8 cellular contexts compared by ENCODE assay signal in genomic region chr17:59105852-59106462, GRCh38. TPM values are rescaled to one million over a fixed set of nuclear protein-coding genes. Genes with fewer than 3 reads are reported as not detected.
DNase-seq lines count a peak whose midpoint lies in the region; ATAC-seq and TF ChIP-seq lines count a peak whose summit lies in the region.

No MANE protein-coding gene starts in this region.

- peak overlapping the region; percentile 52 for H3K14ac ChIP-seq in trophoblast cell (ENCODE audit: low read length)

- CTCF ChIA-PET in CD8-positive, alpha-beta T cell (lab: Charles Lee): interaction anchor here (0.7 to 1.3 kb wide), 2 partner anchors 19 to 112 kb away, joined by 3 to 4 read pairs; no protein-coding TSS in a partner anchor

- H2BK120ac ChIP-seq in trophoblast cell (ENCODE audit: insufficient read depth, low read length, poor library complexity): no peak overlapping the region

- peak overlapping the region; percentile 92 for H3K4me3 Mint-ChIP-seq in CD8-positive, alpha-beta T cell
- H3K4me3 Mint-ChIP-seq in activated naive CD8-positive, alpha-beta T cell treated with anti-CD3 and anti-CD28 coated beads, Interleukin-2, amount 10 ng/mL, durations not matched to agents 7 days and 5 days: peak overlapping the region; percentile 85

- H4K12ac ChIP-seq in trophoblast cell (ENCODE audit: low read depth, low read length): peak overlapping the region; percentile 38

- H2BK5ac ChIP-seq in trophoblast cell (ENCODE audit: low read depth, low read length, poor library complexity): peak overlapping the region; percentile 71

- peak overlapping the region; percentile 91 for H3K27ac Mint-ChIP-seq in CD8-positive, alpha-beta T cell
- H3K27ac Mint-ChIP-seq in activated naive CD8-positive, alpha-beta T cell treated with anti-CD3 and anti-CD28 coated beads, Interleukin-2, amount 10 ng/mL, durations not matched to agents 7 days and 5 days: peak overlapping the region; percentile 93

- no peak overlapping the region for H2AK5ac ChIP-seq in trophoblast cell (ENCODE audit: low read length)

- no peaks in the 10 kb centered on the region for H3K27me3 ChIP-seq in CD8-positive, alpha-beta T cell (ENCODE audit: insufficient read depth, low read length)
- H3K27me3 ChIP-seq in cardiac muscle cell (no peaks in the 10 kb centered on the region), trophoblast cell (ENCODE audit: insufficient read depth, low read length) (no peaks in the 10 kb centered on the region), transverse colon (no peaks in the 10 kb centered on the region)

- H3K9me3 Mint-ChIP-seq in CD8-positive, alpha-beta T cell: no peaks in the 10 kb centered on the region
- H3K9me3 Mint-ChIP-seq in activated naive CD8-positive, alpha-beta T cell treated with anti-CD3 and anti-CD28 coated beads, Interleukin-2, amount 10 ng/mL, durations not matched to agents 7 days and 5 days: no peaks in the 10 kb centered on the region

- peak overlapping the region; percentile 63 for H3K18ac ChIP-seq in trophoblast cell (ENCODE audit: low read length)

- peak overlapping the region; percentile 88 for H3K27ac ChIP-seq in CD8-positive, alpha-beta T cell (ENCODE audit: low read depth, low read length)
- H3K27ac ChIP-seq in cardiac muscle cell: peak overlapping the region; percentile 80
- peak overlapping the region; percentile 82 for H3K27ac ChIP-seq in trophoblast cell (ENCODE audit: low read depth, low read length)
- H3K27ac ChIP-seq in transverse colon: peak overlapping the region; percentile 94 to 98 (median 97)

- intact Hi-C loops in CD8-positive, alpha-beta T cell (cut with DNase I, micrococcal nuclease): loop anchor here (1.0 to 10.0 kb wide), 17 partner anchors 49 to 1571 kb away; partner anchors contain the start of genes DHX40 (in 2 of the 2), GDPD1 (in 2 of the 2), PRR11 (in 2 of the 2) and RPS6KB1 (in 2 of the 2)
- intact Hi-C loops in transverse colon (cut with DNase I; ENCODE audit: low total_unique reads): loop anchor here (10.0 kb wide), 1 partner anchor 49 kb away; the partner anchor contains the start of genes PRR11 and SKA2

- peak overlapping the region; percentile 72 for H4K8ac ChIP-seq in trophoblast cell (ENCODE audit: low read depth, low read length)

- no peaks in the 10 kb centered on the region for H3K27me3 Mint-ChIP-seq in CD8-positive, alpha-beta T cell (ENCODE audit: low read depth)
- H3K27me3 Mint-ChIP-seq in activated naive CD8-positive, alpha-beta T cell treated with anti-CD3 and anti-CD28 coated beads, Interleukin-2, amount 10 ng/mL, durations not matched to agents 7 days and 5 days: no peaks in the 10 kb centered on the region

- H3K36me3 Mint-ChIP-seq in CD8-positive, alpha-beta T cell: peaks cover 35% of the 10 kb centered on the region
- H3K36me3 Mint-ChIP-seq in activated naive CD8-positive, alpha-beta T cell treated with anti-CD3 and anti-CD28 coated beads, Interleukin-2, amount 10 ng/mL, durations not matched to agents 7 days and 5 days: peaks cover 19% of the 10 kb centered on the region

- H3K4me2 ChIP-seq in trophoblast cell (ENCODE audit: low read length): peak overlapping the region; percentile 92

- in situ Hi-C loops in transverse colon (cut with MboI; ENCODE audit: low pct_ligation_motif_present in 1 of 4, low pct_unique_long_range_greater_than_20kb in 1 of 4, low sequenced_read_pairs in 3 of 4): no loop called here

- WGBS in trophoblast cell (ENCODE audit: extremely low coverage, insufficient coverage, insufficient read length): no CpG with 5 or more reads among the region's 18 CpGs
- WGBS in transverse colon (ENCODE audit: low coverage in 1 of 2), 2 donors: 0% methylated on average over 3 to 16 of the region's 18 CpGs

- H3K4me1 ChIP-seq in CD8-positive, alpha-beta T cell (ENCODE audit: insufficient read depth, low read length): peaks cover 26% of the 10 kb centered on the region
- peaks cover 8% of the 10 kb centered on the region for H3K4me1 ChIP-seq in cardiac muscle cell (ENCODE audit: low read depth)
- H3K4me1 ChIP-seq in trophoblast cell (ENCODE audit: control insufficient read depth in 1 of 2, insufficient read depth in 2 of 2, low read length in 2 of 2): no peaks in the 10 kb centered on the region
- peaks cover 0 to 31% (median 11%) of the 10 kb centered on the region in 4 donors for H3K4me1 ChIP-seq in transverse colon

- no peaks in the 10 kb centered on the region for H3K36me3 ChIP-seq in CD8-positive, alpha-beta T cell (ENCODE audit: insufficient read depth, low read length)
- H3K36me3 ChIP-seq in cardiac muscle cell (no peaks in the 10 kb centered on the region), trophoblast cell (ENCODE audit: control insufficient read depth in 1 of 2, insufficient read depth in 2 of 2, low read length in 2 of 2) (no peaks in the 10 kb centered on the region), transverse colon (no peaks in the 10 kb centered on the region)

- DNase-seq in CD8-positive, alpha-beta T cell: peak; percentile 54 to 86 (median 69)
- DNase-seq in HuH-7.5 (ENCODE audit: low spot score): peak; percentile 88
- peak; percentile 74 for DNase-seq in activated naive CD8-positive, alpha-beta T cell treated with anti-CD3 and anti-CD28 coated beads, Interleukin-2, amount 10 ng/mL, durations not matched to agents 7 days and 5 days
- peak in 1 of 2 donors; percentile 39 for DNase-seq in cardiac muscle cell (ENCODE audit: low read depth in 1 of 2, low spot score in 1 of 2)
- DNase-seq in trophoblast cell: peak; percentile 31 to 52
- peak; percentile 73 for DNase-seq in transverse colon

- no peak for TF ChIP-seq EP300 in transverse colon (IDR thresholded peaks at IDR 0.05; ENCODE audit: low read depth)

- H3K79me1 ChIP-seq in trophoblast cell (ENCODE audit: low read length): peaks cover 5% of the 10 kb centered on the region

- H3K4me3 ChIP-seq in CD8-positive, alpha-beta T cell (ENCODE audit: low read depth, low read length): peak overlapping the region; percentile 93
- H3K4me3 ChIP-seq in cardiac muscle cell: peak overlapping the region; percentile 61
- peak overlapping the region; percentile 93 for H3K4me3 ChIP-seq in trophoblast cell (ENCODE audit: low read depth, low read length)
- peak overlapping the region; percentile 66 to 95 (median 83) for H3K4me3 ChIP-seq in transverse colon

- peak overlapping the region; percentile 28 for H4K91ac ChIP-seq in trophoblast cell (ENCODE audit: low read depth, low read length)

- POLR2A ChIA-PET in CD8-positive, alpha-beta T cell (lab: Charles Lee): interaction anchor here (1.0 to 1.3 kb wide), 7 partner anchors 11 to 587 kb away, joined by 3 to 15 read pairs (median 5); partner anchors contain the start of genes PRR11 and SKA2
- POLR2A ChIA-PET in activated naive CD8-positive, alpha-beta T cell treated with anti-CD3 and anti-CD28 coated beads, Interleukin-2, amount 10 ng/mL, durations not matched to agents 7 days and 5 days (lab: Charles Lee): interaction anchor here (0.5 to 2.4 kb wide), 13 partner anchors 12 to 537 kb away, joined by 3 to 23 read pairs (median 4); partner anchors contain the start of genes PRR11, RAD51C, SKA2 and SMG8

- H3K23ac ChIP-seq in trophoblast cell (ENCODE audit: low read length): no peak overlapping the region

- no peak for TF ChIP-seq CTCF in CD8-positive, alpha-beta T cell (IDR thresholded peaks at IDR 0.05)
- TF ChIP-seq CTCF in cardiac muscle cell (IDR thresholded peaks at IDR 0.05; ENCODE audit: low read depth, low read length): no peak
- no peak for TF ChIP-seq CTCF in transverse colon (IDR thresholded peaks at IDR 0.05)

- peaks cover 7% of the 10 kb centered on the region for H3K79me2 ChIP-seq in trophoblast cell (ENCODE audit: control insufficient read depth, insufficient read depth, low read length, poor library complexity)

- H2BK12ac ChIP-seq in trophoblast cell (ENCODE audit: low read length): no peak overlapping the region

- TF ChIP-seq POLR2A in transverse colon (IDR thresholded peaks at IDR 0.05): no peak

- peak overlapping the region; percentile 84 for H2AFZ ChIP-seq in trophoblast cell (ENCODE audit: insufficient read depth, low read length, poor library complexity)

- peaks cover 42% of the 10 kb centered on the region for H3K4me1 Mint-ChIP-seq in CD8-positive, alpha-beta T cell (ENCODE audit: low read depth)
- H3K4me1 Mint-ChIP-seq in activated naive CD8-positive, alpha-beta T cell treated with anti-CD3 and anti-CD28 coated beads, Interleukin-2, amount 10 ng/mL, durations not matched to agents 7 days and 5 days: peaks cover 33% of the 10 kb centered on the region

- no peak overlapping the region for H3K4ac ChIP-seq in trophoblast cell (ENCODE audit: low read depth, low read length)

- peak; percentile 53 for ATAC-seq in CD8-positive, alpha-beta T cell
- peak; percentile 23 for ATAC-seq in GM21526 (IDR thresholded peaks at IDR 0.05; ENCODE audit: low FRiP score, unreplicated experiment)
- peak; percentile 65 for ATAC-seq in SK-N-SH treated with all-trans-retinoic acid at 6 μM for 48 hours
- peak; percentile 25 for ATAC-seq in activated naive CD8-positive, alpha-beta T cell treated with anti-CD3 and anti-CD28 coated beads, Interleukin-2, amount 10 ng/mL, durations not matched to agents 7 days and 5 days (ENCODE audit: low read depth)

- H3K9ac ChIP-seq in trophoblast cell (ENCODE audit: low read length): peak overlapping the region; percentile 90

- no peaks in the 10 kb centered on the region for H3K9me3 ChIP-seq in CD8-positive, alpha-beta T cell (ENCODE audit: low read length)
- H3K9me3 ChIP-seq in cardiac muscle cell (ENCODE audit: low read depth) (no peaks in the 10 kb centered on the region), trophoblast cell (ENCODE audit: insufficient read depth, low read depth, low read length) (no peaks in the 10 kb centered on the region), transverse colon (no peaks in the 10 kb centered on the region)

RNA-seq across cellular contexts. Expression of gene TRIM37, which starts 0.7 kb away (rescaled TPM):
- 10 to 100 TPM; 17.7 to 20.9 TPM for total RNA-seq in CD8-positive, alpha-beta T cell
- total RNA-seq in activated naive CD8-positive, alpha-beta T cell treated with anti-CD3 and anti-CD28 coated beads, Interleukin-2, amount 10 ng/mL, durations not matched to agents 7 days and 5 days: 10 to 100 TPM; 25.1 to 25.5 TPM
- total RNA-seq in cardiac muscle cell: 27.2 and 30.0 TPM in 2 replicates
- 24.7 and 25.6 TPM in 2 replicates for polyA plus RNA-seq in cardiac muscle cell
- 17.4 and 18.6 TPM in 2 replicates for polyA plus RNA-seq in trophoblast cell (2013)
- total RNA-seq in transverse colon: 10 to 100 TPM in 3 of 4 donors, 1 to 10 TPM in 1; 2.2 to 18.3 (median 14.7) TPM

RNA-seq across cellular contexts. Expression of gene SKA2, which starts 49.0 kb away (rescaled TPM):
- total RNA-seq in CD8-positive, alpha-beta T cell: 1 to 10 TPM; 2.9 to 4.2 TPM
- total RNA-seq in activated naive CD8-positive, alpha-beta T cell treated with anti-CD3 and anti-CD28 coated beads, Interleukin-2, amount 10 ng/mL, durations not matched to agents 7 days and 5 days: 10 to 100 TPM; 71.9 to 80.3 TPM
- total RNA-seq in cardiac muscle cell (55.5 and 107 TPM in 2 replicates), transverse colon (10 to 100 TPM; 11.9 to 40.3 (median 22.3) TPM)
- polyA plus RNA-seq in cardiac muscle cell: 37.7 and 59.2 TPM in 2 replicates
- 172 and 189 TPM in 2 replicates for polyA plus RNA-seq in trophoblast cell (2013)

RNA-seq across cellular contexts. Expression of gene PRR11, which starts 49.6 kb away (rescaled TPM):
- under 1 TPM; 0.30 to 0.69 TPM for total RNA-seq in CD8-positive, alpha-beta T cell
- total RNA-seq in activated naive CD8-positive, alpha-beta T cell treated with anti-CD3 and anti-CD28 coated beads, Interleukin-2, amount 10 ng/mL, durations not matched to agents 7 days and 5 days: 10 to 100 TPM; 54.0 to 58.1 TPM
- total RNA-seq in cardiac muscle cell (2.7 and 18.9 TPM in 2 replicates), transverse colon (100 to 1,000 TPM in 1 of 4 donors, 10 to 100 TPM in 1, under 1 TPM in 1, not detected in 1; 0.68 to 115 (median 15.7) TPM)
- polyA plus RNA-seq in cardiac muscle cell: 2.2 and 23.9 TPM in 2 replicates
- polyA plus RNA-seq in trophoblast cell (2013): 66.2 and 70.5 TPM in 2 replicates
